In genomic region chr1:161840363-161840762, GRCh38 we compare ENCODE assay signal across 17 cellular contexts.
DNase-seq lines count a peak whose midpoint lies in the region; ATAC-seq lines count a peak whose summit lies in the region.
"Had no signal": no experiment of that assay in that cellular context is flagged by ENCODE, and none has a peak within 500 bp of the region (broad histone marks: within the 10 kb centered on the region; RNA-seq: fewer than 3 reads in every experiment).

No MANE protein-coding gene starts in this region.

- no peaks in the 10 kb centered on the region for H3K79me2 ChIP-seq in GM23248 (ENCODE audit: insufficient read depth)

- peaks cover 26% of the 10 kb centered on the region for H3F3A ChIP-seq in GM23248 (ENCODE audit: insufficient read depth)

- H3K36me3 ChIP-seq in GM23248 (ENCODE audit: low read depth), result no peaks in the 10 kb centered on the region

- no peak overlapping the region for H3K4me3 ChIP-seq in GM23248
- H3K4me3 ChIP-seq: SJCRH30 had no signal

- 28 to 45% methylated on average over 1 of the region's 1 CpG for WGBS in GM23248 (ENCODE audit: low coverage in 1 of 2, low lambda C conversion rate in 2 of 2, missing lambda C conversion rate in 2 of 2), 2 experiments

- no peak overlapping the region for H2AFZ ChIP-seq in GM23248

- H3K27me3 ChIP-seq in GM23248 (replicated peaks; ENCODE audit: insufficient read depth), result no peaks in the 10 kb centered on the region
- H3K27me3 ChIP-seq: SJCRH30 had no signal

- in situ Hi-C loops in GM23248 (cut with MboI), result no loop called here

- H3K9me3 ChIP-seq in GM23248 (ENCODE audit: low read depth), result no peaks in the 10 kb centered on the region
- H3K9me3 ChIP-seq: SJCRH30 had no signal

- no peak overlapping the region for H3K4me2 ChIP-seq in GM23248 (ENCODE audit: unreplicated experiment)

- ATAC-seq in HG03135 (IDR thresholded peaks at IDR 0.05; ENCODE audit: unreplicated experiment), result no peak

- H3K4me1 ChIP-seq in GM23248 (ENCODE audit: insufficient read depth), result peaks cover 32% of the 10 kb centered on the region
- H3K4me1 ChIP-seq: SJCRH30 had no signal

- peak; percentile 43 for DNase-seq in AG08395 (ENCODE audit: low spot score)
- peak; percentile 62 for DNase-seq in GM23248
- DNase-seq in amniotic epithelial cell (ENCODE audit: low read depth), result peak; percentile 52
- peak; percentile 63 for DNase-seq in fibroblast of peridontal ligament (ENCODE audit: extremely low read depth)
- no peak for DNase-seq in COLO829 (ENCODE audit: low spot score)
- DNase-seq in cerebellar nuclear complex (lab: John Stamatoyannopoulos, UW), result no peak
- no peak for DNase-seq in DMS153 treated with DMSO at 0.1 percent for 48 hours (lab: John Stamatoyannopoulos, UW; ENCODE audit: unreplicated experiment)
- DNase-seq: 8988T; AML-193; Calu3; NCI-H1436; NCI-H2081; NCI-H526; NK-92 treated with Interleukin-12 subunit alpha and Interleukin-12 subunit beta, amount 100 ng/mL, for 24 hours; SJCRH30 had no signal

- no peaks in the 10 kb centered on the region for H3K9me2 ChIP-seq in GM23248 (ENCODE audit: insufficient read depth)

- H4K20me1 ChIP-seq in GM23248 (ENCODE audit: insufficient read depth), result no peaks in the 10 kb centered on the region

- no peak overlapping the region for H3K9ac ChIP-seq in GM23248

- H3K27ac ChIP-seq in GM23248, result no peak overlapping the region
- H3K27ac ChIP-seq: RWPE1, SJCRH30 had no signal

Comparison
In these comparisons a context has a peak if more than half of its experiments do, and no peak if none do; other contexts are left out.
1. DNase-seq: peak in AG08395 (single experiment), GM23248 (single experiment), amniotic epithelial cell (single experiment) and fibroblast of peridontal ligament (single experiment); none in COLO829 (single experiment), cerebellar nuclear complex (0 of 2) and DMS153 treated with DMSO at 0.1 percent for 48 hours (single experiment).